1 cellular context compared by ENCODE assay signal in the genomic region with DNA sequence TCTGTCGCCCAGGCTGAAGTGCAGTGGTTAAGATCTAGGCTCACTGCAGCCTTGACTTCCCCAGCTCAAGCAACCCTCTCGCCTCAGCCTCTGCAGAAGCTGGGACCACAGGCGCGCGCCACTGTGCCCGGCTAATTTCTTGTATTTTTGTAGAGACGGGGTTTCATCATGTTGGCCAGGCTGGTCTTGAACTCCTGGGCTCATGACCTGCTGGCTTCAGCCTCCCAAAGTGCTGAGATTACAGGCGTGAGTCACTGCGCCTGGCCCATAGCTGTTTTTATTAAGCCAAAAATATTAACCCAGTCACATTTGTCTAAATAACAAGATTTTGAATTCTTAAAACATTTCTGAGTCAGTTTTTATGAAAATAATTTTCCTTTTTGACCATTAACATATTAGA.
TF ChIP-seq lines count a peak whose summit lies in the region.

No MANE protein-coding gene starts in this region.

TF ChIP-seq in endothelial cell of umbilical vein, 7 proteins besides CTCF, POLR2A, EP300 and RAD21 (continued from another document):
- TF ChIP-seq POLR2AphosphoS5 (IDR thresholded peaks at IDR 0.05; ENCODE audit: insufficient read depth, low read depth, low read length) (no peak), FOS (IDR thresholded peaks at IDR 0.05; ENCODE audit: borderline replicate concordance, insufficient read depth, low read length) (no peak)
